Comparison of ENCODE assay signal across 26 cellular contexts in the genomic region with DNA sequence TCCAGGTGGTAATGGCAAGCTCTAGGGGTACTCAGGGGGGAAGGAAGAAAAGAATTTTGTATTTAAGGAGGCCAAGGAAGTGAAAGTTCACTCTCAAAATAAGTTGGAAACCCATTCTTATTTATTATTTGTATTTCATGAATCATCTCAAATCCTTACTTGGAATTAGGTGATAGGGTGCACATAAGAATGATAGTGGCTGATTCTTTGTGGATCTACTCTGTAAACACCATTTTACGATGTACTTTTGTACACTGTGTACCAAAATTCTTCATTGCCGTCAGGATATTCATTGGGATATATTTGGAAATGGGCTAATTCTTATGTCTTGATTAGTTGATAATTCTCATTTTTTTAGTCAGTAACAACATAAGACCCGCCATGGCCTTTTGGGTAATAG.
"Had no signal": no experiment of that assay in that cellular context is flagged by ENCODE, and none has a peak within 500 bp of the region (broad histone marks: within the 10 kb centered on the region; RNA-seq: fewer than 3 reads in every experiment).

No MANE protein-coding gene starts in this region.

- H3K9me3 ChIP-seq: ascending aorta, breast epithelium, colonic mucosa, esophagus squamous epithelium, gastroesophageal sphincter had no signal

- H3K4me3 ChIP-seq: ascending aorta, breast epithelium, cardiac muscle cell, colonic mucosa, esophagus squamous epithelium, gastroesophageal sphincter had no signal

- H3K4me1 ChIP-seq: ascending aorta, breast epithelium, esophagus squamous epithelium had no signal

- H3K27ac ChIP-seq: ascending aorta, breast epithelium, cardiac muscle cell, colonic mucosa, epithelial cell of prostate, esophagus squamous epithelium, gastroesophageal sphincter had no signal

- H3K36me3 ChIP-seq: ascending aorta, breast epithelium, cardiac muscle cell, colonic mucosa, esophagus squamous epithelium, gastroesophageal sphincter had no signal

- H3K27me3 ChIP-seq: ascending aorta, breast epithelium, cardiac muscle cell, colonic mucosa, esophagus squamous epithelium, gastroesophageal sphincter had no signal

- ATAC-seq: activated CD8-positive, alpha-beta memory T cell treated with anti-CD3 and anti-CD28 coated beads, Interleukin-2, amount 10 ng/mL, durations not matched to agents 7 days and 5 days; activated CD8-positive, alpha-beta T cell treated with anti-CD3 and anti-CD28 coated beads for 36 hours; activated naive CD4-positive, alpha-beta T cell treated with anti-CD3 and anti-CD28 coated beads, Interleukin-2, amount 50 U/mL, for 72 hours; activated T-cell treated with anti-CD3 and anti-CD28 coated beads, Interleukin-2, amount 50 U/mL, for 72 hours; gastroesophageal sphincter; WTC11 had no signal

- DNase-seq: activated CD4-positive, alpha-beta T cell treated with anti-CD3 and anti-CD28 coated beads for 48 hours; activated CD4-positive, alpha-beta T cell treated with anti-CD3 and anti-CD28 coated beads, Interleukin-2, amount 50 U/mL, for 1 hour; activated CD4-positive, alpha-beta T cell treated with anti-CD3 and anti-CD28 coated beads, Interleukin-2, amount 50 U/mL, for 48 hours; activated CD8-positive, alpha-beta memory T cell treated with anti-CD3 and anti-CD28 coated beads, Interleukin-2, amount 10 ng/mL, durations not matched to agents 7 days and 5 days; activated CD8-positive, alpha-beta memory T cell treated with anti-CD3 and anti-CD28 coated beads, Interleukin-2, amount 50 U/mL, for 4 hours; activated CD8-positive, alpha-beta T cell treated with anti-CD3 and anti-CD28 coated beads for 36 hours; activated gamma-delta T cell; activated naive CD4-positive, alpha-beta T cell; activated naive CD4-positive, alpha-beta T cell treated with anti-CD3 and anti-CD28 coated beads, Interleukin-2, amount 10 ng/mL, durations not matched to agents 7 days and 5 days; activated naive CD8-positive, alpha-beta T cell treated with anti-CD3 and anti-CD28 coated beads, Interleukin-2, amount 10 ng/mL, durations not matched to agents 7 days and 5 days; activated T-cell treated with anti-CD3 and anti-CD28 coated beads, Interleukin-2, amount 50 U/mL, for 24 hours; activated T-cell treated with anti-CD3 and anti-CD28 coated beads, Interleukin-2, amount 50 U/mL, for 72 hours; central memory CD4-positive, alpha-beta T cell; cerebellar nuclear complex; colonic mucosa; effector CD8-positive, alpha-beta T cell; esophagus squamous epithelium; foreskin melanocyte; T-helper 2 cell had no signal
